ENCODE assay signal across 9 cellular contexts in the genomic region with DNA sequence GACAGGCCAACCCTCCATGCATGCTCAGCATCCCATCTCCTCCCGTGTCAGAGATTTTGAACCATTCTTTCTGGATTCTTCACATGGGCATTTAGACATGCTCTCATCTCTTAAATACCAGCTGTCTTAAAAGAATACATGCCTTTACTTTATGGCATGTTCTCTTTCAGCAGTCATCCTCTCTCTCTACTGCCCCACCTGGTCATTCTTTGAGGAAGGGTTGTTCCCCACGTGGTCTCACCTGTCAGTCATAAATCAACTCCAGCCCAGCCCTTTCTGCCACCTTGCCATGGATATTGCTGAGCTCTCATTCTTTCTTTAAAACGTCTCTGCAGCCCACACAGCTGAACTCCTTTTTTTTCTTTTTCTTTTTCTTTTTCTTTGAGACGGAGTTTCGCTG.
DNase-seq lines count a peak whose midpoint lies in the region; ATAC-seq and TF ChIP-seq lines count a peak whose summit lies in the region.
"Had no signal": no experiment of that assay in that cellular context is flagged by ENCODE, and none has a peak within 500 bp of the region (broad histone marks: within the 10 kb centered on the region; RNA-seq: fewer than 3 reads in every experiment).

No MANE protein-coding gene starts in this region.

- H3K9me3 Mint-ChIP-seq in Calu3 (ENCODE audit: low read depth, unreplicated experiment) = no peaks in the 10 kb centered on the region
- H3K9me3 Mint-ChIP-seq: activated naive CD4-positive, alpha-beta T cell treated with anti-CD3 and anti-CD28 coated beads, Interleukin-2, amount 50 U/mL, for 24 hours had no signal

- ATAC-seq in GM19043 (IDR thresholded peaks at IDR 0.05; ENCODE audit: low read depth, unreplicated experiment) (peak; percentile 36), left colon (peak; percentile 80), HG03565 (IDR thresholded peaks at IDR 0.05; ENCODE audit: unreplicated experiment) (no peak), HG03439 (IDR thresholded peaks at IDR 0.05; ENCODE audit: unreplicated experiment) (no peak)

- no peak overlapping the region for H3K9ac ChIP-seq in OCI-LY3 (ENCODE audit: low read length)

- H3K4me1 Mint-ChIP-seq in Calu3 (ENCODE audit: low read depth, unreplicated experiment) = no peaks in the 10 kb centered on the region
- H3K4me1 Mint-ChIP-seq: activated naive CD4-positive, alpha-beta T cell treated with anti-CD3 and anti-CD28 coated beads, Interleukin-2, amount 50 U/mL, for 24 hours had no signal

- CTCF ChIA-PET in Calu3 (lab: Charles Lee) = interaction anchor here (0.6 kb wide), 1 partner anchor 24 kb away, joined by 3 read pairs; no protein-coding TSS in a partner anchor

- no peaks in the 10 kb centered on the region for H3K36me3 Mint-ChIP-seq in Calu3 (ENCODE audit: insufficient read depth, unreplicated experiment)

- no peak overlapping the region for H3K27ac Mint-ChIP-seq in Calu3 (ENCODE audit: unreplicated experiment)
- H3K27ac Mint-ChIP-seq: activated naive CD4-positive, alpha-beta T cell treated with anti-CD3 and anti-CD28 coated beads, Interleukin-2, amount 50 U/mL, for 24 hours had no signal

- no peak overlapping the region for H3K4me3 ChIP-seq in OCI-LY3 (ENCODE audit: low read length)

- no peak overlapping the region for H3K27ac ChIP-seq in OCI-LY3 (ENCODE audit: low read length)

- no TSS peak for BruUV-seq in Calu3 (replicated peaks; lab: Mats Ljungman, UMichigan)

- DNase-seq in Calu3 (peak; percentile 23), left colon (no peak), posterior cingulate gyrus (no peak), hepatic stellate cell (ENCODE audit: low spot score) (no peak)

- TF ChIP-seq CTCF in Calu3 (IDR thresholded peaks at IDR 0.05; ENCODE audit: unreplicated experiment) (no peak), OCI-LY3 (IDR thresholded peaks at IDR 0.05; ENCODE audit: low read depth, low read length) (peak; percentile 41)

- H3K4me2 ChIP-seq in OCI-LY3 (ENCODE audit: low read length) = no peak overlapping the region

- H3K9me3 ChIP-seq in OCI-LY3 (ENCODE audit: insufficient read depth, low read length) = no peaks in the 10 kb centered on the region

- no peaks in the 10 kb centered on the region for H3K27me3 Mint-ChIP-seq in Calu3 (ENCODE audit: unreplicated experiment)
- H3K27me3 Mint-ChIP-seq: activated naive CD4-positive, alpha-beta T cell treated with anti-CD3 and anti-CD28 coated beads, Interleukin-2, amount 50 U/mL, for 24 hours had no signal

- intact Hi-C loops in Calu3 (cut with micrococcal nuclease; ENCODE audit: unreplicated experiment) (no loop called here), left colon (cut with DNase I, micrococcal nuclease) (no loop called here), posterior cingulate gyrus (cut with DNase I) (no loop called here)

- H3K36me3 ChIP-seq in OCI-LY3 (replicated peaks; ENCODE audit: low read depth, low read length) = no peaks in the 10 kb centered on the region

- H3K4me1 ChIP-seq in OCI-LY3 (ENCODE audit: low read length) = 0 out of 2 replicates have a peak, but pooled peaks cover 3% of the 10 kb centered on the region

- no peaks in the 10 kb centered on the region for H3K27me3 ChIP-seq in OCI-LY3 (ENCODE audit: low read depth, low read length)

- H3K79me2 ChIP-seq in OCI-LY3 (ENCODE audit: low read length) = no peaks in the 10 kb centered on the region

- H2AFZ ChIP-seq in OCI-LY3 (ENCODE audit: low read depth, low read length) = no peak overlapping the region

- no peak overlapping the region for H3K4me3 Mint-ChIP-seq in Calu3 (ENCODE audit: low read depth, unreplicated experiment)
- H3K4me3 Mint-ChIP-seq: activated naive CD4-positive, alpha-beta T cell treated with anti-CD3 and anti-CD28 coated beads, Interleukin-2, amount 50 U/mL, for 24 hours had no signal

- H4K20me1 ChIP-seq in OCI-LY3 (ENCODE audit: insufficient read depth, low read length) = no peaks in the 10 kb centered on the region

Comparison
In these comparisons a context has a peak if more than half of its experiments do, and no peak if none do; other contexts are left out.
1. ATAC-seq: peak in GM19043 (single experiment) and left colon (single experiment); none in HG03565 (single experiment) and HG03439 (single experiment).